Comparison of ENCODE assay signal across 15 cellular contexts in genomic region chr3:138347084-138347483, GRCh38. TPM values are rescaled to one million over a fixed set of nuclear protein-coding genes. Genes with fewer than 3 reads are reported as not detected.
DNase-seq lines count a peak whose midpoint lies in the region; ATAC-seq, FAIRE-seq and TF ChIP-seq lines count a peak whose summit lies in the region.
"Had no signal": no experiment of that assay in that cellular context is flagged by ENCODE, and none has a peak within 500 bp of the region (broad histone marks: within the 10 kb centered on the region; RNA-seq: fewer than 3 reads in every experiment).

No MANE protein-coding gene starts in this region.

- no peak overlapping the region for H3K27ac ChIP-seq in CD4-positive, alpha-beta T cell (ENCODE audit: low read depth, low read length)
- H3K27ac ChIP-seq in stomach = peak overlapping the region in 1 of 5 donors; percentile 94

- H3K4me3 Mint-ChIP-seq in CD4-positive, alpha-beta T cell = peak overlapping the region; percentile 83
- H3K4me3 Mint-ChIP-seq in dendritic cell treated with granulocyte-macrophage colony-stimulating factor and Interleukin-4, amounts not matched to agents 40 ng/mL and 50 ng/mL, for 4 days = peak overlapping the region; percentile 100

- peaks cover 9% of the 10 kb centered on the region for H3K4me1 Mint-ChIP-seq in CD4-positive, alpha-beta T cell (ENCODE audit: low read depth)
- H3K4me1 Mint-ChIP-seq in dendritic cell treated with granulocyte-macrophage colony-stimulating factor and Interleukin-4, amounts not matched to agents 40 ng/mL and 50 ng/mL, for 4 days (ENCODE audit: low read depth) = peaks cover 38% of the 10 kb centered on the region

- no peak for DNase-seq in CD4-positive, alpha-beta T cell
- no peak for DNase-seq in MG63
- DNase-seq in urothelium cell line (ENCODE audit: low spot score) = no peak
- no peak for DNase-seq in COLO668 (lab: John Stamatoyannopoulos, UW; ENCODE audit: unreplicated experiment)
- no peak for DNase-seq in stomach
- no peak for DNase-seq in GF-D8 (lab: John Stamatoyannopoulos, UW)
- DNase-seq: activated CD4-positive, alpha-beta T cell treated with anti-CD3 and anti-CD28 coated beads, Interleukin-2, amount 50 U/mL, for 1 hour; H7; NCI-H1048; stimulated activated CD4-positive, alpha-beta T cell treated with anti-CD3 and anti-CD28 coated beads, Interleukin-2, amount 100 ng/mL, for 48 hours had no signal

- CTCF ChIA-PET in CD4-positive, alpha-beta T cell (lab: Charles Lee) = no interaction called here

- POLR2A ChIA-PET in CD4-positive, alpha-beta T cell (lab: Charles Lee) = no interaction called here

- H3K9me3 ChIP-seq in CD4-positive, alpha-beta T cell (ENCODE audit: control insufficient read depth, low read length) = no peaks in the 10 kb centered on the region
- H3K9me3 ChIP-seq in MG63 (0 out of 2 replicates have a peak, but pooled peaks cover 2% of the 10 kb centered on the region), neuron (ENCODE audit: low read length) (peaks cover 2% of the 10 kb centered on the region), stomach (no peaks in the 10 kb centered on the region)
- H3K9me3 ChIP-seq: mucosa of descending colon had no signal

- no peak overlapping the region for H3K27ac Mint-ChIP-seq in CD4-positive, alpha-beta T cell
- H3K27ac Mint-ChIP-seq in dendritic cell treated with granulocyte-macrophage colony-stimulating factor and Interleukin-4, amounts not matched to agents 40 ng/mL and 50 ng/mL, for 4 days = peak overlapping the region; percentile 99

- H3K27me3 ChIP-seq in CD4-positive, alpha-beta T cell (ENCODE audit: control insufficient read depth, insufficient read depth, low read length) = peaks cover 25% of the 10 kb centered on the region
- H3K27me3 ChIP-seq in MG63 (no peaks in the 10 kb centered on the region), neuron (ENCODE audit: insufficient read depth, low read length) (no peaks in the 10 kb centered on the region), stomach (peaks cover 0 to 12% (median 0%) of the 10 kb centered on the region in 3 donors)
- H3K27me3 ChIP-seq: cardiac muscle cell had no signal

- H3K36me3 ChIP-seq in MG63 (no peaks in the 10 kb centered on the region), neuron (ENCODE audit: insufficient read depth, low read length) (no peaks in the 10 kb centered on the region), stomach (no peaks in the 10 kb centered on the region)
- H3K36me3 ChIP-seq: cardiac muscle cell had no signal

- peaks cover 51% of the 10 kb centered on the region for H3K27me3 Mint-ChIP-seq in CD4-positive, alpha-beta T cell
- peaks cover 7% of the 10 kb centered on the region for H3K27me3 Mint-ChIP-seq in dendritic cell treated with granulocyte-macrophage colony-stimulating factor and Interleukin-4, amounts not matched to agents 40 ng/mL and 50 ng/mL, for 4 days

- no peaks in the 10 kb centered on the region for H3K9me3 Mint-ChIP-seq in CD4-positive, alpha-beta T cell
- H3K9me3 Mint-ChIP-seq in dendritic cell treated with granulocyte-macrophage colony-stimulating factor and Interleukin-4, amounts not matched to agents 40 ng/mL and 50 ng/mL, for 4 days = no peaks in the 10 kb centered on the region

- intact Hi-C loops in CD4-positive, alpha-beta T cell (cut with DNase I, micrococcal nuclease) = loop anchor here in 1 of 2 experiments (5.0 kb wide), 1 partner anchor 165 kb away; no protein-coding TSS in a partner anchor
- intact Hi-C loops in dendritic cell treated with granulocyte-macrophage colony-stimulating factor and Interleukin-4, amounts not matched to agents 40 ng/mL and 50 ng/mL, for 4 days (cut with micrococcal nuclease) = no loop called here
- intact Hi-C loops in stomach (cut with DNase I; ENCODE audit: low total_unique reads) = no loop called here

- peaks cover 4% of the 10 kb centered on the region for H3K4me1 ChIP-seq in neuron (ENCODE audit: insufficient read depth, low read length)
- H3K4me1 ChIP-seq in stomach = peaks cover 0 to 42% (median 26%) of the 10 kb centered on the region in 4 donors

- no peaks in the 10 kb centered on the region for H3K36me3 Mint-ChIP-seq in CD4-positive, alpha-beta T cell (ENCODE audit: low read depth)
- peaks cover 21% of the 10 kb centered on the region for H3K36me3 Mint-ChIP-seq in dendritic cell treated with granulocyte-macrophage colony-stimulating factor and Interleukin-4, amounts not matched to agents 40 ng/mL and 50 ng/mL, for 4 days (ENCODE audit: low read depth)

- TF ChIP-seq POLR2A in stomach (IDR thresholded peaks at IDR 0.05) = no peak

- WGBS in stomach, 5 donors = 66 to 83% (median 77%) methylated on average over 4 of the region's 4 CpGs

- ATAC-seq in CD4-positive, alpha-beta T cell (ENCODE audit: poor library complexity) = no peak

- no peak for TF ChIP-seq EP300 in stomach (IDR thresholded peaks at IDR 0.05)

- H2AFZ ChIP-seq in neuron (ENCODE audit: low read depth, low read length) = no peak overlapping the region

- TF ChIP-seq CTCF in CD4-positive, alpha-beta T cell (IDR thresholded peaks at IDR 0.05) = no peak
- TF ChIP-seq CTCF in stomach (IDR thresholded peaks at IDR 0.05) = no peak

- H3K4me3 ChIP-seq in MG63 = peak overlapping the region; percentile 52; the same call in 1 of the 2 replicates
- H3K4me3 ChIP-seq in neuron (ENCODE audit: low read length) = peak overlapping the region; percentile 92
- H3K4me3 ChIP-seq in stomach = peak overlapping the region in 1 of 4 donors; percentile 83

- FAIRE-seq in urothelium cell line (lab: Jason Lieb, UNC) = no peak

RNA-seq across cellular contexts. Expression of gene MRAS, which starts 1.3 kb away (rescaled TPM):
- under 1 TPM; 0.45 to 0.47 TPM for total RNA-seq in CD4-positive, alpha-beta T cell
- total RNA-seq in MG63 (2014; rRNA removed; shearing (Covaris generic); ENCODE audit: low replicate concordance) = 11.0 and 23.4 TPM in 2 replicates
- total RNA-seq in stomach = 10 to 100 TPM in 4 of 5 donors, 1 to 10 TPM in 1; 5.5 to 28.0 (median 11.0) TPM
- 10 to 100 TPM in 1 of 3 donors, 1 to 10 TPM in 2; 4.4 to 10.3 (median 7.6) TPM for polyA plus RNA-seq in stomach

RNA-seq across cellular contexts. Expression of gene NME9, which starts 17.4 kb away (rescaled TPM):
- under 1 TPM in 1 of 2 experiments, not detected in 1; 0.80 TPM for total RNA-seq in CD4-positive, alpha-beta T cell
- 3.1 TPM in 1 of 2 replicates, not detected in the other for total RNA-seq in MG63 (2014; rRNA removed; shearing (Covaris generic); ENCODE audit: low replicate concordance)
- under 1 TPM in 1 of 5 donors, not detected in 4; 0.55 TPM for total RNA-seq in stomach
- under 1 TPM in 1 of 3 donors, not detected in 2; 0.13 TPM for polyA plus RNA-seq in stomach
- total RNA-seq: glomerular endothelial cell had no signal
